14 cellular contexts compared by ENCODE assay signal in genomic region chr13:19910336-19911072, GRCh38. TPM values are rescaled to one million over a fixed set of nuclear protein-coding genes. Genes with fewer than 3 reads are reported as not detected.
DNase-seq lines count a peak whose midpoint lies in the region; ATAC-seq and TF ChIP-seq lines count a peak whose summit lies in the region.
"Had no signal": no experiment of that assay in that cellular context is flagged by ENCODE, and none has a peak within 500 bp of the region (broad histone marks: within the 10 kb centered on the region; RNA-seq: fewer than 3 reads in every experiment).

No MANE protein-coding gene starts in this region.

- no peak for TF ChIP-seq CTCF in kidney epithelial cell (IDR thresholded peaks at IDR 0.05; ENCODE audit: insufficient read depth, low read length, poor library complexity, severe bottlenecking)
- TF ChIP-seq CTCF in heart right ventricle (IDR thresholded peaks at IDR 0.05), result no peak

- no peaks in the 10 kb centered on the region for H3K9me3 ChIP-seq in adipocyte (ENCODE audit: control insufficient read depth, low read length)
- no peaks in the 10 kb centered on the region for H3K9me3 ChIP-seq in heart right ventricle

- no peaks in the 10 kb centered on the region for H3K36me3 ChIP-seq in adipocyte (ENCODE audit: control insufficient read depth, insufficient read depth, low read length, severe bottlenecking)
- no peaks in the 10 kb centered on the region for H3K36me3 ChIP-seq in kidney epithelial cell (ENCODE audit: control insufficient read depth, insufficient read depth, low read length)
- no peaks in the 10 kb centered on the region for H3K36me3 ChIP-seq in heart right ventricle

- H3K4me3 ChIP-seq in adipocyte (ENCODE audit: low read length), result no peak overlapping the region
- no peak overlapping the region for H3K4me3 ChIP-seq in kidney epithelial cell (ENCODE audit: low read depth, low read length)
- H3K4me3 ChIP-seq in heart right ventricle, result no peak overlapping the region

- ATAC-seq in heart right ventricle, result no peak
- no peak for ATAC-seq in GM18519 (IDR thresholded peaks at IDR 0.05; ENCODE audit: low FRiP score, unreplicated experiment)
- ATAC-seq: left cardiac atrium had no signal

- intact Hi-C loops in heart right ventricle (cut with DNase I), result loop anchor here in 1 of 10 donors (10.0 kb wide), 1 partner anchor 546 kb away; no protein-coding TSS in a partner anchor

- H3K27me3 ChIP-seq in adipocyte (replicated peaks; ENCODE audit: control insufficient read depth, insufficient read depth, low read length) (no peaks in the 10 kb centered on the region), kidney epithelial cell (ENCODE audit: control insufficient read depth, insufficient read depth, low read length) (no peaks in the 10 kb centered on the region), heart right ventricle (no peaks in the 10 kb centered on the region)

- H3K4me1 ChIP-seq in adipocyte (ENCODE audit: control insufficient read depth, insufficient read depth, low read length), result no peaks in the 10 kb centered on the region
- H3K4me1 ChIP-seq in heart right ventricle, result no peaks in the 10 kb centered on the region

- DNase-seq in 8988T (peak; percentile 23), HCEC 1CT (peak; percentile 49), adipocyte (ENCODE audit: low read depth) (peak; percentile 2), kidney epithelial cell (ENCODE audit: low read depth) (peak; percentile 72), heart right ventricle (no peak), NCI-H2081 (lab: John Stamatoyannopoulos, UW) (no peak), activated T-cell treated with anti-CD3 and anti-CD28 coated beads for 4 hours (no peak)
- DNase-seq: activated naive CD4-positive, alpha-beta T cell treated with anti-CD3 and anti-CD28 coated beads, Interleukin-2, amount 50 U/mL, for 16 hours; cerebellar nuclear complex; left cardiac atrium; NCI-H2171 treated with DMSO at 0.1 percent for 48 hours; occipital lobe; stimulated activated CD8-positive, alpha-beta memory T cell treated with anti-CD3 and anti-CD28 coated beads, Interleukin-4, amount 100 ng/mL, for 48 hours had no signal

- WGBS in heart right ventricle, 2 donors, result 87 to 89% methylated on average over 9 of the region's 9 CpGs

- H3K27ac ChIP-seq in heart right ventricle, result no peak overlapping the region

- no peak overlapping the region for H3K9ac ChIP-seq in adipocyte (ENCODE audit: low read length)

RNA-seq across cellular contexts. Expression of gene ZMYM5, which starts 47.1 kb away (rescaled TPM):
- total RNA-seq in kidney epithelial cell (11.4 and 12.0 TPM in 2 replicates), heart right ventricle (1 to 10 TPM; 6.5 to 9.3 (median 8.0) TPM)
- polyA plus RNA-seq in heart right ventricle, result 1 to 10 TPM; 4.2 to 6.3 TPM

RNA-seq across cellular contexts. Expression of gene ZMYM2, which starts 48.0 kb away (rescaled TPM):
- 51.7 and 52.1 TPM in 2 replicates for total RNA-seq in kidney epithelial cell
- 10 to 100 TPM; 37.0 to 68.5 (median 51.5) TPM for total RNA-seq in heart right ventricle
- polyA plus RNA-seq in heart right ventricle, result 10 to 100 TPM in 1 of 2 donors, 1 to 10 TPM in 1; 9.2 to 22.5 TPM

Comparison
In these comparisons a context has a peak if more than half of its experiments do, and no peak if none do; other contexts are left out.
1. DNase-seq: peak in 8988T (single experiment), HCEC 1CT (single experiment), adipocyte (single experiment) and kidney epithelial cell (single experiment); none in heart right ventricle (0 of 2), NCI-H2081 (0 of 2) and activated T-cell treated with anti-CD3 and anti-CD28 coated beads for 4 hours (single experiment).